In genomic region chr19:6743714-6744380, GRCh38 we compare ENCODE assay signal across 1 cellular context.
A peak's percentile ranks its signal among the peaks of the same experiment; 100 is the strongest.
TF ChIP-seq lines count a peak whose summit lies in the region.

No MANE protein-coding gene starts in this region.

TF ChIP-seq in HEK293, 187 proteins besides CTCF, POLR2A, EP300 and RAD21 (continued from another document and continues in another):
- TF ChIP-seq AEBP2 (tag by site-specific recombination; IDR thresholded peaks at IDR 0.05; ENCODE audit: borderline replicate concordance) (no peak), ZNF623 (tag by site-specific recombination; IDR thresholded peaks at IDR 0.05) (no peak), ZNF239 (tag by site-specific recombination; IDR thresholded peaks at IDR 0.05) (no peak), ZNF561 (tag by site-specific recombination; IDR thresholded peaks at IDR 0.05; ENCODE audit: borderline replicate concordance) (0 out of 2 replicates have a peak, but pooled peaks have one; percentile 49), KLF1 (tag by site-specific recombination; IDR thresholded peaks at IDR 0.05) (no peak; the same call in 1 of the 2 replicates), ZNF555 (tag by site-specific recombination; conservative IDR thresholded peaks at IDR 0.05) (no peak), REPIN1 (tag by site-specific recombination; IDR thresholded peaks at IDR 0.05; ENCODE audit: low read depth) (no peak), ZNF174 (tag by site-specific recombination; IDR thresholded peaks at IDR 0.05) (no peak), ZNF394 (tag by site-specific recombination; IDR thresholded peaks at IDR 0.05; ENCODE audit: borderline replicate concordance) (no peak), GLIS2 (tag by site-specific recombination; IDR thresholded peaks at IDR 0.05) (no peak), BCL11B (tag by site-specific recombination; IDR thresholded peaks at IDR 0.05; ENCODE audit: low read depth) (no peak), KLF7 (tag by site-specific recombination; IDR thresholded peaks at IDR 0.05; ENCODE audit: borderline replicate concordance) (no peak), HOXC10 (CRISPR knock-in tag; IDR thresholded peaks at IDR 0.05) (no peak), ZNF202 (tag by site-specific recombination; IDR thresholded peaks at IDR 0.05; ENCODE audit: borderline replicate concordance) (no peak), ZNF341 (tag by site-specific recombination; IDR thresholded peaks at IDR 0.05; ENCODE audit: low read depth) (no peak), ZNF184 (tag by site-specific recombination; IDR thresholded peaks at IDR 0.05) (0 out of 2 replicates have a peak, but pooled peaks have one; percentile 44), ZNF514 (tag by site-specific recombination; IDR thresholded peaks at IDR 0.05) (no peak), OVOL3 (tag by site-specific recombination; IDR thresholded peaks at IDR 0.05) (no peak), ZNF521 (tag by site-specific recombination; IDR thresholded peaks at IDR 0.05) (no peak), ZNF529 (tag by site-specific recombination; IDR thresholded peaks at IDR 0.05; ENCODE audit: insufficient replicate concordance) (no peak), ZNF24 (tag by site-specific recombination; IDR thresholded peaks at IDR 0.05) (no peak), ZNF2 (tag by site-specific recombination; IDR thresholded peaks at IDR 0.05) (no peak), ZNF585B (tag by site-specific recombination; IDR thresholded peaks at IDR 0.05) (no peak), BCL11A (tag by site-specific recombination; IDR thresholded peaks at IDR 0.05; ENCODE audit: low read depth) (0 out of 2 replicates have a peak, but pooled peaks have one; percentile 30), ZNF280C (tag by site-specific recombination; IDR thresholded peaks at IDR 0.05) (no peak), ZNF488 (tag by site-specific recombination; IDR thresholded peaks at IDR 0.05) (no peak), REST (tag by site-specific recombination; IDR thresholded peaks at IDR 0.05) (no peak), ZNF292 (tag by site-specific recombination; IDR thresholded peaks at IDR 0.05; ENCODE audit: borderline replicate concordance, low read depth) (no peak), SCRT2 (tag by site-specific recombination; IDR thresholded peaks at IDR 0.05) (no peak), GLIS1 (tag by site-specific recombination; IDR thresholded peaks at IDR 0.05) (peak; percentile 64), ZNF549 (tag by site-specific recombination; IDR thresholded peaks at IDR 0.05) (no peak), ZNF660 (tag by site-specific recombination; IDR thresholded peaks at IDR 0.05) (no peak), ZFHX2 (tag by site-specific recombination; conservative IDR thresholded peaks at IDR 0.05) (no peak), EGR2 (tag by site-specific recombination; IDR thresholded peaks at IDR 0.05; ENCODE audit: low read depth) (0 out of 2 replicates have a peak, but pooled peaks have one; percentile 1), ZBTB8A (tag by site-specific recombination; IDR thresholded peaks at IDR 0.05) (no peak), SCRT1 (tag by site-specific recombination; IDR thresholded peaks at IDR 0.05; ENCODE audit: borderline replicate concordance) (no peak), KLF16 (tag by site-specific recombination; IDR thresholded peaks at IDR 0.05) (no peak), ZNF600 (tag by site-specific recombination; IDR thresholded peaks at IDR 0.05) (0 out of 2 replicates have a peak, but pooled peaks have one; percentile 73), ZNF510 (tag by site-specific recombination; IDR thresholded peaks at IDR 0.05; ENCODE audit: insufficient replicate concordance) (no peak), ZNF701 (tag by site-specific recombination; IDR thresholded peaks at IDR 0.05) (no peak), ZNF404 (tag by site-specific recombination; IDR thresholded peaks at IDR 0.05) (no peak), GLI4 (tag by site-specific recombination; IDR thresholded peaks at IDR 0.05) (no peak), KLF9 (tag by site-specific recombination; IDR thresholded peaks at IDR 0.05; ENCODE audit: low read depth) (no peak), ZNF768 (tag by site-specific recombination; IDR thresholded peaks at IDR 0.05) (no peak), KLF10 (tag by site-specific recombination; IDR thresholded peaks at IDR 0.05) (peak; percentile 36; the same call in 1 of the 2 replicates), MYNN (tag by site-specific recombination; IDR thresholded peaks at IDR 0.05; ENCODE audit: borderline replicate concordance) (no peak), ZNF654 (tag by site-specific recombination; IDR thresholded peaks at IDR 0.05; ENCODE audit: low read depth) (no peak)
- TF ChIP-seq, protein P1, sequence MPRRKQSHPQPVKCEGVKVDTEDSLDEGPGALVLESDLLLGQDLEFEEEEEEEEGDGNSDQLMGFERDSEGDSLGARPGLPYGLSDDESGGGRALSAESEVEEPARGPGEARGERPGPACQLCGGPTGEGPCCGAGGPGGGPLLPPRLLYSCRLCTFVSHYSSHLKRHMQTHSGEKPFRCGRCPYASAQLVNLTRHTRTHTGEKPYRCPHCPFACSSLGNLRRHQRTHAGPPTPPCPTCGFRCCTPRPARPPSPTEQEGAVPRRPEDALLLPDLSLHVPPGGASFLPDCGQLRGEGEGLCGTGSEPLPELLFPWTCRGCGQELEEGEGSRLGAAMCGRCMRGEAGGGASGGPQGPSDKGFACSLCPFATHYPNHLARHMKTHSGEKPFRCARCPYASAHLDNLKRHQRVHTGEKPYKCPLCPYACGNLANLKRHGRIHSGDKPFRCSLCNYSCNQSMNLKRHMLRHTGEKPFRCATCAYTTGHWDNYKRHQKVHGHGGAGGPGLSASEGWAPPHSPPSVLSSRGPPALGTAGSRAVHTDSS (tag by site-specific recombination; IDR thresholded peaks at IDR 0.05), result no peak
- TF ChIP-seq, protein P2, sequence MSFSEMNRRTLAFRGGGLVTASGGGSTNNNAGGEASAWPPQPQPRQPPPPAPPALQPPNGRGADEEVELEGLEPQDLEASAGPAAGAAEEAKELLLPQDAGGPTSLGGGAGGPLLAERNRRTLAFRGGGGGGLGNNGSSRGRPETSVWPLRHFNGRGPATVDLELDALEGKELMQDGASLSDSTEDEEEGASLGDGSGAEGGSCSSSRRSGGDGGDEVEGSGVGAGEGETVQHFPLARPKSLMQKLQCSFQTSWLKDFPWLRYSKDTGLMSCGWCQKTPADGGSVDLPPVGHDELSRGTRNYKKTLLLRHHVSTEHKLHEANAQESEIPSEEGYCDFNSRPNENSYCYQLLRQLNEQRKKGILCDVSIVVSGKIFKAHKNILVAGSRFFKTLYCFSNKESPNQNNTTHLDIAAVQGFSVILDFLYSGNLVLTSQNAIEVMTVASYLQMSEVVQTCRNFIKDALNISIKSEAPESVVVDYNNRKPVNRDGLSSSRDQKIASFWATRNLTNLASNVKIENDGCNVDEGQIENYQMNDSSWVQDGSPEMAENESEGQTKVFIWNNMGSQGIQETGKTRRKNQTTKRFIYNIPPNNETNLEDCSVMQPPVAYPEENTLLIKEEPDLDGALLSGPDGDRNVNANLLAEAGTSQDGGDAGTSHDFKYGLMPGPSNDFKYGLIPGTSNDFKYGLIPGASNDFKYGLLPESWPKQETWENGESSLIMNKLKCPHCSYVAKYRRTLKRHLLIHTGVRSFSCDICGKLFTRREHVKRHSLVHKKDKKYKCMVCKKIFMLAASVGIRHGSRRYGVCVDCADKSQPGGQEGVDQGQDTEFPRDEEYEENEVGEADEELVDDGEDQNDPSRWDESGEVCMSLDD (tag by site-specific recombination; IDR thresholded peaks at IDR 0.05), result peak; percentile 11; the same call in 1 of the 2 replicates
- TF ChIP-seq, protein P3, sequence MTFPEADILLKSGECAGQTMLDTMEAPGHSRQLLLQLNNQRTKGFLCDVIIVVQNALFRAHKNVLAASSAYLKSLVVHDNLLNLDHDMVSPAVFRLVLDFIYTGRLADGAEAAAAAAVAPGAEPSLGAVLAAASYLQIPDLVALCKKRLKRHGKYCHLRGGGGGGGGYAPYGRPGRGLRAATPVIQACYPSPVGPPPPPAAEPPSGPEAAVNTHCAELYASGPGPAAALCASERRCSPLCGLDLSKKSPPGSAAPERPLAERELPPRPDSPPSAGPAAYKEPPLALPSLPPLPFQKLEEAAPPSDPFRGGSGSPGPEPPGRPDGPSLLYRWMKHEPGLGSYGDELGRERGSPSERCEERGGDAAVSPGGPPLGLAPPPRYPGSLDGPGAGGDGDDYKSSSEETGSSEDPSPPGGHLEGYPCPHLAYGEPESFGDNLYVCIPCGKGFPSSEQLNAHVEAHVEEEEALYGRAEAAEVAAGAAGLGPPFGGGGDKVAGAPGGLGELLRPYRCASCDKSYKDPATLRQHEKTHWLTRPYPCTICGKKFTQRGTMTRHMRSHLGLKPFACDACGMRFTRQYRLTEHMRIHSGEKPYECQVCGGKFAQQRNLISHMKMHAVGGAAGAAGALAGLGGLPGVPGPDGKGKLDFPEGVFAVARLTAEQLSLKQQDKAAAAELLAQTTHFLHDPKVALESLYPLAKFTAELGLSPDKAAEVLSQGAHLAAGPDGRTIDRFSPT (tag by site-specific recombination; IDR thresholded peaks at IDR 0.05), result no peak
- TF ChIP-seq, protein P4, sequence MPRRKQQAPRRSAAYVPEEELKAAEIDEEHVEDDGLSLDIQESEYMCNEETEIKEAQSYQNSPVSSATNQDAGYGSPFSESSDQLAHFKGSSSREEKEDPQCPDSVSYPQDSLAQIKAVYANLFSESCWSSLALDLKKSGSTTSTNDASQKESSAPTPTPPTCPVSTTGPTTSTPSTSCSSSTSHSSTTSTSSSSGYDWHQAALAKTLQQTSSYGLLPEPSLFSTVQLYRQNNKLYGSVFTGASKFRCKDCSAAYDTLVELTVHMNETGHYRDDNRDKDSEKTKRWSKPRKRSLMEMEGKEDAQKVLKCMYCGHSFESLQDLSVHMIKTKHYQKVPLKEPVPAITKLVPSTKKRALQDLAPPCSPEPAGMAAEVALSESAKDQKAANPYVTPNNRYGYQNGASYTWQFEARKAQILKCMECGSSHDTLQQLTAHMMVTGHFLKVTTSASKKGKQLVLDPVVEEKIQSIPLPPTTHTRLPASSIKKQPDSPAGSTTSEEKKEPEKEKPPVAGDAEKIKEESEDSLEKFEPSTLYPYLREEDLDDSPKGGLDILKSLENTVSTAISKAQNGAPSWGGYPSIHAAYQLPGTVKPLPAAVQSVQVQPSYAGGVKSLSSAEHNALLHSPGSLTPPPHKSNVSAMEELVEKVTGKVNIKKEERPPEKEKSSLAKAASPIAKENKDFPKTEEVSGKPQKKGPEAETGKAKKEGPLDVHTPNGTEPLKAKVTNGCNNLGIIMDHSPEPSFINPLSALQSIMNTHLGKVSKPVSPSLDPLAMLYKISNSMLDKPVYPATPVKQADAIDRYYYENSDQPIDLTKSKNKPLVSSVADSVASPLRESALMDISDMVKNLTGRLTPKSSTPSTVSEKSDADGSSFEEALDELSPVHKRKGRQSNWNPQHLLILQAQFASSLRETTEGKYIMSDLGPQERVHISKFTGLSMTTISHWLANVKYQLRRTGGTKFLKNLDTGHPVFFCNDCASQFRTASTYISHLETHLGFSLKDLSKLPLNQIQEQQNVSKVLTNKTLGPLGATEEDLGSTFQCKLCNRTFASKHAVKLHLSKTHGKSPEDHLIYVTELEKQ (tag by site-specific recombination; IDR thresholded peaks at IDR 0.05; ENCODE audit: borderline replicate concordance), result no peak
